ENCODE assay signal across 1 cellular context in the genomic region with DNA sequence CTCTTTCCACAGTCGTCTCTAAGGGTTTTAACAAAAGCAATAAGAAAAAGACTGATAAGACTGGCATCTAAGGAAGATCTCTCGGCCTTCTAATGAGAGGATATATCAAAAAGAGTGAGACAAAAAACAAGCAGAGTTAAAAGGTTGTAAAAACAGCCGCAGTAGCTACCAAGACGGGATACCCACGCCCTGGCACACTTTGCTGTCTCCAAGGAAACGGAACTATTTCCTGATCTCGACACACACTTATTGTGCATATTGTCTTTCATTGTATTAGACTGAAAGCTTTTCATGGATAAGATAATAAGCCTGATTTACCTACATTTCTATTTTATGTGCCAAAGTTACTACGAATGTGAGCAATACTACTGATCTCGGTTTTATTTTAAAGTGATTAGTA.
TF ChIP-seq lines count a peak whose summit lies in the region.

No MANE protein-coding gene starts in this region.

TF ChIP-seq in HEK293, 187 proteins besides CTCF, POLR2A, EP300 and RAD21 (continued from another document):
- TF ChIP-seq ZNF221 (tag by site-specific recombination; IDR thresholded peaks at IDR 0.05; ENCODE audit: borderline replicate concordance) (no peak), ZNF48 (tag by site-specific recombination; IDR thresholded peaks at IDR 0.05) (no peak), ZBTB1 (tag by site-specific recombination; IDR thresholded peaks at IDR 0.05) (no peak)
